In genomic region chr6:84762220-84762940, GRCh38 we compare ENCODE assay signal across 10 cellular contexts. TPM values are rescaled to one million over a fixed set of nuclear protein-coding genes. Genes with fewer than 3 reads are reported as not detected.
A peak's percentile ranks its signal among the peaks of the same experiment; 100 is the strongest.
DNase-seq lines count a peak whose midpoint lies in the region; ATAC-seq and TF ChIP-seq lines count a peak whose summit lies in the region.
"Had no signal": no experiment of that assay in that cellular context is flagged by ENCODE, and none has a peak within 500 bp of the region (broad histone marks: within the 10 kb centered on the region; RNA-seq: fewer than 3 reads in every experiment).

No MANE protein-coding gene starts in this region.

- no peaks in the 10 kb centered on the region for H3K36me3 Mint-ChIP-seq in nephron progenitor cell (ENCODE audit: low read depth)

- no peak for TF ChIP-seq POLR2A in esophagus muscularis mucosa (IDR thresholded peaks at IDR 0.05; ENCODE audit: low read depth)

- peaks cover 11 to 44% (median 37%) of the 10 kb centered on the region in 4 donors for H3K4me1 ChIP-seq in esophagus muscularis mucosa

- POLR2A ChIA-PET in BJ (lab: Charles Lee) = interaction anchor here (1.1 kb wide), 1 partner anchor 10 kb away, joined by 4 read pairs; no protein-coding TSS in a partner anchor

- TF ChIP-seq CTCF in BJ (IDR thresholded peaks at IDR 0.05; ENCODE audit: insufficient read depth, low read depth, low read length) (peak; percentile 47; the same call in 1 of the 2 replicates), esophagus muscularis mucosa (IDR thresholded peaks at IDR 0.05) (peak in 2 of 3 experiments; percentile 13 to 33), nephron progenitor cell (IDR thresholded peaks at IDR 0.05) (no peak)

- DNase-seq in BJ (ENCODE audit: low read depth) = no peak
- DNase-seq in NCI-H2227 treated with DMSO at 0.1 percent for 48 hours (lab: John Stamatoyannopoulos, UW) = peak; percentile 34
- DNase-seq in esophagus muscularis mucosa (ENCODE audit: extremely low spot score) = no peak
- DNase-seq in nephron progenitor cell = peak; percentile 50
- no peak for DNase-seq in mucosa of gallbladder (ENCODE audit: low spot score)
- no peak for DNase-seq in activated gamma-delta T cell (lab: John Stamatoyannopoulos, UW)
- DNase-seq: activated naive CD4-positive, alpha-beta T cell treated with anti-CD3 and anti-CD28 coated beads, Interleukin-2, amount 50 U/mL, for 16 hours; stimulated activated naive CD8-positive, alpha-beta T cell treated with anti-CD3 and anti-CD28 coated beads, Interleukin-15, Interleukin-2, amounts not matched to agents 100 U/mL and 50 U/mL, for 24 hours had no signal

- H3K4me3 ChIP-seq in BJ (ENCODE audit: low read depth, low read length) (peak overlapping the region; percentile 78), esophagus muscularis mucosa (peak overlapping the region; percentile 67 to 81 (median 72))

- no peaks in the 10 kb centered on the region for H3K9me3 ChIP-seq in esophagus muscularis mucosa

- no peak for TF ChIP-seq EP300 in esophagus muscularis mucosa (IDR thresholded peaks at IDR 0.05)

- H3K27me3 Mint-ChIP-seq in nephron progenitor cell (ENCODE audit: low read depth, poor library complexity) = peaks cover 86% of the 10 kb centered on the region

- H3K27ac Mint-ChIP-seq in nephron progenitor cell = no peak overlapping the region

- WGBS in esophagus muscularis mucosa = 15% methylated on average over 33 of the region's 36 CpGs

- H3K36me3 ChIP-seq in BJ (ENCODE audit: control insufficient read depth, insufficient read depth, low read length) = no peaks in the 10 kb centered on the region
- H3K36me3 ChIP-seq in esophagus muscularis mucosa = no peaks in the 10 kb centered on the region

- H3K4me3 Mint-ChIP-seq in nephron progenitor cell = peak overlapping the region; percentile 91

- H3K27ac ChIP-seq in esophagus muscularis mucosa (replicated peaks in 1 of 4) = peak overlapping the region; percentile 93 to 98 (median 95)

- ATAC-seq in HG03025 (IDR thresholded peaks at IDR 0.05; ENCODE audit: low FRiP score, unreplicated experiment) (no peak), GM21381 (IDR thresholded peaks at IDR 0.05; ENCODE audit: unreplicated experiment) (no peak)
- ATAC-seq: stimulated activated naive CD8-positive, alpha-beta T cell treated with anti-CD3 and anti-CD28 coated beads, Interleukin-15, Interleukin-2, amounts not matched to agents 100 U/mL and 50 U/mL, for 24 hours had no signal

- peaks cover 16% of the 10 kb centered on the region for H3K4me1 Mint-ChIP-seq in nephron progenitor cell

- intact Hi-C loops in esophagus muscularis mucosa (cut with DNase I) = loop anchor here (5.0 kb wide), 1 partner anchor 340 kb away; no protein-coding TSS in a partner anchor

- H3K27me3 ChIP-seq in BJ (ENCODE audit: control insufficient read depth, insufficient read depth, low read length) (no peaks in the 10 kb centered on the region), esophagus muscularis mucosa (peaks cover 0 to 71% (median 32%) of the 10 kb centered on the region in 4 donors)

- no peaks in the 10 kb centered on the region for H3K9me3 Mint-ChIP-seq in nephron progenitor cell

- CTCF ChIA-PET in BJ (lab: Yijun Ruan, JAX) = interaction anchor here (0.7 to 1.9 kb wide), 12 partner anchors 9 to 561 kb away, joined by 3 to 9 read pairs (median 4); no protein-coding TSS in a partner anchor

RNA-seq across cellular contexts. Expression of gene TBX18, which starts 2.0 kb away (rescaled TPM):
- 28.6 and 34.5 TPM in 2 replicates for polyA plus RNA-seq in BJ (2011; rRNA removed)
- 27.4 and 34.8 TPM in 2 replicates for polyA minus RNA-seq in BJ (2011; rRNA and poly(A)+ RNA removed)
- total RNA-seq in esophagus muscularis mucosa (10 to 100 TPM in 3 of 4 donors, 1 to 10 TPM in 1; 8.7 to 17.4 (median 11.2) TPM), mucosa of gallbladder (1.4 TPM)

Comparison
In these comparisons a context has a peak if more than half of its experiments do, and no peak if none do; other contexts are left out.
1. DNase-seq: peak in NCI-H2227 treated with DMSO at 0.1 percent for 48 hours (single experiment) and nephron progenitor cell (single experiment); none in BJ (single experiment), esophagus muscularis mucosa (single experiment), mucosa of gallbladder (single experiment) and activated gamma-delta T cell (single experiment).